13 cellular contexts compared by ENCODE assay signal in the genomic region with DNA sequence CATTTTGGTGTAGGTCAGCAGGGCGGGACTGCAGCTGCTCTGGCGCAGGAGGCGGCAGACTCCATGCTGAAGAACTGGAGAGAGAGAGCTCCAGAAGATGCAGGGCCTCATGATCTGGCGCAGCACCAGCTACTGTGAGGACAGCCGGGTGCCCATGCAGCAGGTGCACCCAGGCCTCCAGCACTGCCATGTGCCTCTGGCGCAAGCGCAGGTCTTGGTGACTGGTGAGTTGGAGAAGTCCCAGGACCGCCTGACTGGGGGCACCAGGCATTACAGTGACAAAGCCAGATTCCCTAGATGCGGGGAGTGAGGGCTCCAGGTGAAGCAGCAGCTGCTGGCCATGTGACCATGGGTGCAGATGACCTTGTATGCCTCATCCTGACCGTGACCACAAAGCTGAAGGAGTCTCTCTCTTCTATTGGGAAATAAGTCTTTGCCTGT. TPM values are rescaled to one million over a fixed set of nuclear protein-coding genes. Genes with fewer than 3 reads are reported as not detected.
DNase-seq lines count a peak whose midpoint lies in the region; ATAC-seq and TF ChIP-seq lines count a peak whose summit lies in the region.
"Had no signal": no experiment of that assay in that cellular context is flagged by ENCODE, and none has a peak within 500 bp of the region (broad histone marks: within the 10 kb centered on the region; RNA-seq: fewer than 3 reads in every experiment).

No MANE protein-coding gene starts in this region.

- peaks cover 0 to 2% (median 0%) of the 10 kb centered on the region in 3 donors for H3K27me3 ChIP-seq in stomach

- no peak for TF ChIP-seq EP300 in stomach (IDR thresholded peaks at IDR 0.05)

- TF ChIP-seq CTCF in foreskin fibroblast (IDR thresholded peaks at IDR 0.05; ENCODE audit: low read depth, low read length) (no peak), stomach (IDR thresholded peaks at IDR 0.05) (no peak), GM13977 (IDR thresholded peaks at IDR 0.05; ENCODE audit: extremely low read depth, insufficient read depth, missing control alignments) (no peak)

- peak; percentile 27 for DNase-seq in A172 (ENCODE audit: low spot score)
- peak; percentile 42 for DNase-seq in GM03348 (ENCODE audit: low spot score)
- peak; percentile 50 for DNase-seq in NCI-H345 treated with DMSO at 0.1 percent for 48 hours (lab: John Stamatoyannopoulos, UW; ENCODE audit: unreplicated experiment)
- peak; percentile 64 to 75 for DNase-seq in foreskin fibroblast
- no peak for DNase-seq in cerebellum (ENCODE audit: low spot score)
- no peak for DNase-seq in stomach
- DNase-seq in GM13977 (ENCODE audit: low spot score) = no peak
- DNase-seq: dermis blood vessel endothelial cell; NCI-H2171; retina; stimulated activated CD4-positive, alpha-beta T cell treated with anti-CD3 and anti-CD28 coated beads, Interleukin-4, amount 100 ng/mL, for 24 hours; stimulated activated naive B cell treated with anti-CD40 and anti-IgM and Interleukin-4, amounts not matched to agents 10 μg/mL and 1 μg/mL and 100 μg/mL, for 72 hours had no signal

- intact Hi-C loops in stomach (cut with DNase I; ENCODE audit: low total_unique reads) = no loop called here

- H3K36me3 ChIP-seq in stomach = no peaks in the 10 kb centered on the region

- ATAC-seq in GM21723 (IDR thresholded peaks at IDR 0.05; ENCODE audit: unreplicated experiment) = no peak
- ATAC-seq: stimulated activated naive B cell treated with anti-CD40 and anti-IgM and Interleukin-4, amounts not matched to agents 10 μg/mL and 1 μg/mL and 100 μg/mL, for 72 hours had no signal

- WGBS in stomach, 5 donors = 84 to 92% (median 89%) methylated on average over 6 to 10 of the region's 10 CpGs

- no peak for TF ChIP-seq POLR2A in stomach (IDR thresholded peaks at IDR 0.05)

- no peak overlapping the region for H3K4me3 ChIP-seq in foreskin fibroblast (ENCODE audit: low read depth in 1 of 2, low read length in 2 of 2)
- H3K4me3 ChIP-seq in stomach = no peak overlapping the region

- no peak overlapping the region for H3K27ac ChIP-seq in stomach

- no peaks in the 10 kb centered on the region for H3K9me3 ChIP-seq in stomach

- peaks cover 0 to 16% (median 0%) of the 10 kb centered on the region in 4 donors for H3K4me1 ChIP-seq in stomach

- in situ Hi-C loops in GM13977 (cut with MboI; ENCODE audit: low pct_unique_long_range_greater_than_20kb, low sequenced_read_pairs, unreplicated experiment) = no loop called here

RNA-seq across cellular contexts. Expression of a gene that starts 24.3 kb away (rescaled TPM):
- 33.3 and 34.7 TPM in 2 replicates for total RNA-seq in A172 (2014; rRNA removed; shearing (Covaris generic))
- total RNA-seq in cerebellum = 27.8 TPM
- total RNA-seq in stomach = 100 to 1,000 TPM in 1 of 5 donors, 10 to 100 TPM in 4; 52.7 to 133 (median 77.7) TPM
- polyA plus RNA-seq in stomach = 10 to 100 TPM; 29.9 to 38.8 (median 33.6) TPM

Comparison
In these comparisons a context has a peak if more than half of its experiments do, and no peak if none do; other contexts are left out.
1. DNase-seq: peak in A172 (single experiment), GM03348 (single experiment), NCI-H345 treated with DMSO at 0.1 percent for 48 hours (single experiment) and foreskin fibroblast (2 of 2); none in cerebellum (single experiment), stomach (single experiment) and GM13977 (single experiment).